Comparison of ENCODE assay signal across 8 cellular contexts in the genomic region with DNA sequence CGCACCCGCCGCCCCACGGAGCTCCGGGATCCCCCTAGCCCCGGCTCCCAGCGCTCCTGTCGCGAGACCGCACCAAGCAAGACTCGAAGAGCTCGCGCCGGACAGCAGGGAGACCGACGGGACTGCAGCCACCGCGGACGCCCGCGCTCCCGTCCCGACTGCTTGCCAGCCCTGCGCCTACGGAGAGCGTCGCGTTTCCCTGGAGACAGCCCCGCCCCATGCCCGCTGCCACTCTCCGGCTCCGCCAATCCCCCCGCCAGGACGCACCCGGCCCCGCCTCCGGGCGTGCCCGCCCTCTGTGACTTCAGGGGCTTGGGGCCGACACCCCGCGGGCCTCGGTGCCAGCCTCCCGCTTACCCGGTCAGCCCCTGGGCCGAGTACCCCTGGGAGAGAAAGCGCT. TPM values are rescaled to one million over a fixed set of nuclear protein-coding genes. Genes with fewer than 3 reads are reported as not detected.
DNase-seq lines count a peak whose midpoint lies in the region; ATAC-seq, FAIRE-seq and TF ChIP-seq lines count a peak whose summit lies in the region.

Gene ANKMY1 (minus strand): TSS at position 181 of the 400 bp plus-strand sequence. CDS start 653 bp downstream, outside the sequence.

- DNase-seq in AG10803 (ENCODE audit: low read depth), result peak; percentile 69
- no peak for DNase-seq in NB4 (ENCODE audit: low read depth)
- DNase-seq in activated T-cell treated with anti-CD3 and anti-CD28 coated beads for 4 hours, result peak; percentile 51
- DNase-seq in mucosa of descending colon, result peak; percentile 78 to 86 (median 84)
- DNase-seq in stomach, result peak; percentile 70
- DNase-seq in GM19239 (ENCODE audit: insufficient read length, low spot score), result no peak

- H3K9me3 ChIP-seq in mucosa of descending colon, result no peaks in the 10 kb centered on the region
- H3K9me3 ChIP-seq in stomach, result no peaks in the 10 kb centered on the region

- H3K4me1 ChIP-seq in mucosa of descending colon (ENCODE audit: low read depth) (peaks cover 41% of the 10 kb centered on the region), stomach (peaks cover 41 to 51% (median 49%) of the 10 kb centered on the region in 4 donors)

- ATAC-seq in esophagus mucosa (peak; percentile 27), mucosa of descending colon (peak; percentile 23), HG03442 (IDR thresholded peaks at IDR 0.05; ENCODE audit: unreplicated experiment) (no peak)

- intact Hi-C loops in mucosa of descending colon (cut with DNase I, micrococcal nuclease), result no loop called here
- intact Hi-C loops in stomach (cut with DNase I; ENCODE audit: low total_unique reads), result no loop called here

- no peak within 1 kb of the TSS for H3K27ac ChIP-seq in stomach

- TF ChIP-seq POLR2A in NB4 (IDR thresholded peaks at IDR 0.05; ENCODE audit: extremely low read depth, insufficient read length), result no peak
- no peak for TF ChIP-seq POLR2A in stomach (IDR thresholded peaks at IDR 0.05)

- H3K27me3 ChIP-seq in stomach, result peaks cover 0 to 9% (median 4%) of the 10 kb centered on the region in 3 donors

- FAIRE-seq in GM19239 (lab: Jason Lieb, UNC), result no peak

- no peak for TF ChIP-seq EP300 in stomach (IDR thresholded peaks at IDR 0.05)

- H3K36me3 ChIP-seq in mucosa of descending colon (ENCODE audit: low read depth), result no peaks in the 10 kb centered on the region
- peaks cover 0 to 18% (median 11%) of the 10 kb centered on the region in 4 donors for H3K36me3 ChIP-seq in stomach

- H3K4me3 ChIP-seq in AG10803 (ENCODE audit: low read length), result peak within 1 kb of the TSS; percentile 58
- H3K4me3 ChIP-seq in NB4 (ENCODE audit: low read depth, low read length), result peak within 1 kb of the TSS; percentile 87
- H3K4me3 ChIP-seq in mucosa of descending colon, result no peak within 1 kb of the TSS
- peak within 1 kb of the TSS; percentile 44 to 62 (median 50) for H3K4me3 ChIP-seq in stomach

- WGBS in stomach, 5 donors, result 1 to 6% (median 3%) methylated on average over 16 to 47 of the region's 47 CpGs

- TF ChIP-seq CTCF in AG10803 (conservative IDR thresholded peaks at IDR 0.05; ENCODE audit: low read length) (no peak), NB4 (IDR thresholded peaks at IDR 0.05; ENCODE audit: low read depth, low read length) (no peak), mucosa of descending colon (IDR thresholded peaks at IDR 0.05) (no peak), stomach (IDR thresholded peaks at IDR 0.05) (no peak)

RNA-seq across cellular contexts. Expression of gene ANKMY1, which starts in this region (rescaled TPM):
- total RNA-seq in esophagus mucosa (8.9 TPM), mucosa of descending colon (10 to 100 TPM; 23.0 to 32.7 (median 23.5) TPM), stomach (10 to 100 TPM in 4 of 5 donors, 1 to 10 TPM in 1; 8.3 to 79.4 (median 20.4) TPM)
- polyA plus RNA-seq in stomach, result 1 to 10 TPM; 3.1 to 8.4 (median 5.8) TPM

Comparison
In these comparisons a context has a peak if more than half of its experiments do, and no peak if none do; other contexts are left out.
1. DNase-seq: peak in AG10803 (single experiment), activated T-cell treated with anti-CD3 and anti-CD28 coated beads for 4 hours (single experiment), mucosa of descending colon (3 of 3) and stomach (single experiment); none in NB4 (single experiment) and GM19239 (single experiment).